8 cellular contexts compared by ENCODE assay signal in genomic region chr12:111685322-111685810, GRCh38. TPM values are rescaled to one million over a fixed set of nuclear protein-coding genes. Genes with fewer than 3 reads are reported as not detected.
DNase-seq lines count a peak whose midpoint lies in the region; ATAC-seq and TF ChIP-seq lines count a peak whose summit lies in the region.

No MANE protein-coding gene starts in this region.

- H3K9me3 Mint-ChIP-seq in T-cell: no peaks in the 10 kb centered on the region

- POLR2A ChIA-PET in T-cell (lab: Charles Lee): interaction anchor here (0.6 to 1.3 kb wide), 3 partner anchors 10 to 975 kb away, joined by 3 to 5 read pairs (median 4); no protein-coding TSS in a partner anchor

- no peaks in the 10 kb centered on the region for H3K9me3 ChIP-seq in psoas muscle

- H3K4me3 ChIP-seq in fibroblast of the aortic adventitia (ENCODE audit: low read depth, low read length) (peak overlapping the region; percentile 98), psoas muscle (peak overlapping the region; percentile 89)

- H3K4me1 ChIP-seq in psoas muscle: peaks cover 15% of the 10 kb centered on the region

- peaks cover 44 to 46% (median 44%) of the 10 kb centered on the region in 3 donors for H3K4me1 Mint-ChIP-seq in T-cell

- TF ChIP-seq CTCF in fibroblast of the aortic adventitia (IDR thresholded peaks at IDR 0.05; ENCODE audit: insufficient read depth, low read length) (no peak), psoas muscle (IDR thresholded peaks at IDR 0.05) (no peak)

- DNase-seq in NCI-H82 (lab: John Stamatoyannopoulos, UW) (peak; percentile 53), NCI-H82 treated with DMSO at 0.1 percent for 48 hours (lab: John Stamatoyannopoulos, UW; ENCODE audit: unreplicated experiment) (no peak), T-cell (peak in 5 of 34 experiments; percentile 0 to 11 (median 3)), fibroblast of the aortic adventitia (ENCODE audit: low read depth) (no peak), psoas muscle (no peak), NCI-H1092 treated with DMSO at 0.1 percent for 48 hours (lab: John Stamatoyannopoulos, UW) (no peak), SHP77 treated with DMSO at 0.1 percent for 48 hours (lab: John Stamatoyannopoulos, UW) (no peak)

- peak overlapping the region; percentile 93 to 96 (median 93) for H3K4me3 Mint-ChIP-seq in T-cell

- 0 to 1% (median 0%) methylated on average over 36 of the region's 36 CpGs for WGBS in psoas muscle, 3 donors

- CTCF ChIA-PET in T-cell (lab: Charles Lee): interaction anchor here in 1 of 2 donors (0.6 to 1.4 kb wide), 3 partner anchors 13 to 702 kb away, joined by 3 read pairs; partner anchors contain the start of gene TRAFD1

- peak overlapping the region; percentile 87 for H3K27ac ChIP-seq in psoas muscle

- no peaks in the 10 kb centered on the region for H3K27me3 ChIP-seq in psoas muscle (ENCODE audit: insufficient read depth in 3 of 3, low read length in 2 of 3)

- H3K36me3 ChIP-seq in psoas muscle (ENCODE audit: insufficient read depth in 1 of 2, low read depth in 1 of 2): peaks cover 0 to 31% of the 10 kb centered on the region in 2 donors

- peak overlapping the region; percentile 92 for H3K27ac Mint-ChIP-seq in T-cell

- intact Hi-C loops in psoas muscle (cut with DNase I): no loop called here

- H3K36me3 Mint-ChIP-seq in T-cell: peaks cover 14% of the 10 kb centered on the region

- H3K27me3 Mint-ChIP-seq in T-cell: peaks cover 0 to 2% of the 10 kb centered on the region in 2 donors

- ATAC-seq in HG03039 (IDR thresholded peaks at IDR 0.05; ENCODE audit: unreplicated experiment) (peak; percentile 9), T-cell (replicated peaks in 1 of 4) (peak; percentile 3 to 13 (median 6)), psoas muscle (no peak)

RNA-seq across cellular contexts. Expression of gene BRAP, which starts 0.4 kb away (rescaled TPM):
- total RNA-seq in T-cell (10 to 100 TPM; 20.4 to 23.3 (median 20.6) TPM), fibroblast of the aortic adventitia (ENCODE audit: low replicate concordance) (18.3 and 28.5 TPM in 2 replicates), psoas muscle (10 to 100 TPM; 18.3 to 29.6 (median 22.1) TPM)
- 10 to 100 TPM; 13.5 to 34.6 (median 13.9) TPM for polyA plus RNA-seq in psoas muscle

RNA-seq across cellular contexts. Expression of gene ACAD10, which starts 0.5 kb away (rescaled TPM):
- 10 to 100 TPM; 28.8 to 53.4 (median 47.9) TPM for total RNA-seq in T-cell
- total RNA-seq in fibroblast of the aortic adventitia (ENCODE audit: low replicate concordance): 15.1 and 19.7 TPM in 2 replicates
- 10 to 100 TPM in 3 of 4 donors, 1 to 10 TPM in 1; 7.5 to 20.2 (median 12.1) TPM for total RNA-seq in psoas muscle
- 10 to 100 TPM in 1 of 3 donors, 1 to 10 TPM in 2; 6.0 to 15.3 (median 6.7) TPM for polyA plus RNA-seq in psoas muscle

Comparison
In these comparisons a context has a peak if more than half of its experiments do, and no peak if none do; other contexts are left out.
1. ATAC-seq: peak in HG03039 (single experiment) and T-cell (4 of 4); none in psoas muscle (0 of 4).